In the genomic region with DNA sequence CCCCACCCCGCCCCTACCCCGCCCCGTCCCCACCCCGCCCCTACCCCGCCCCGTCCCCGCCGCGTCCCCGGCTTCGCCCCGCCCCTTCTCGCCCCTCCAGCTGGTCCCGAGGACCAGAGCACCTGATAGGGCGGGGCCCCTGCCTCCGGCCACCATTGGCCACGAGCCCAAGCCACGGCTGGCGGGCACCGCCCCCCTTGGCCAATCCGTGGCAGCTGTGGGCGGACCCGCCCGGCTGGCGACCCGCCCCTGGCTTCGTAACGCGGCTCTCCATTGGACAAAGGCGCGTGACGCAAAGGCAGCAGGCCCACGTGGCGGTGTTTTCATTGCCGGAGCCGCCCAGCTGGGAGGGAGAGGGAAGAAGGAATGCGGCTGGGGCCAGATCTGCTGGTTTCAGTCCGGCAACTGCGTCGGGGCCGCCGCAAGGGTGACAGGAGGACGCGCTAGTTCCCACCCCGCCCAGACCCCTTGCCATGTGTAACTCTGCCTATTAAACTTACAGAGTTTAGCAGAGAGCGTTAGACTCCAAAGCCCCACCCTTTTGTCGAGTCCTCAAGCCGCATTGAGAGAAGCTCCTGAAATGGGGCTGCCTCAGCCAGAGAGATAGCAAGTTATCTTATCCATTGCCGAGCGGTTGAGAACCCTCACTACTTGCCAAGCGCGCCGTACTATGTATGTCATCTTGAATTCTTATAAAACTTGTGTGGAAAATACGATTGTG, we compare ENCODE assay signal across 8 cellular contexts.
DNase-seq lines count a peak whose midpoint lies in the region; ATAC-seq and TF ChIP-seq lines count a peak whose summit lies in the region.

No MANE protein-coding gene starts in this region.

- POLR2A ChIA-PET in AG04449 (lab: Yijun Ruan, JAX), result interaction anchor here (0.5 to 1.5 kb wide), 5 partner anchors 15 to 289 kb away, joined by 3 to 4 read pairs (median 4); a partner anchor contains a TSS

- CTCF ChIA-PET in AG04449 (lab: Yijun Ruan, JAX), result interaction anchor here (0.7 to 16.1 kb wide), 15 partner anchors 9 to 495 kb away, joined by 3 to 177 read pairs (median 5); a partner anchor contains a TSS

- ATAC-seq in GM18907 (IDR thresholded peaks at IDR 0.05; ENCODE audit: unreplicated experiment) (peak; percentile 82), HG03139 (IDR thresholded peaks at IDR 0.05; ENCODE audit: unreplicated experiment) (peak; percentile 71)
- peak; percentile 87 for ATAC-seq in central memory CD8-positive, alpha-beta T cell (replicated peaks; ENCODE audit: extremely low read depth, poor library complexity, severe bottlenecking)

- peak overlapping the region; percentile 88 for H3K27ac Mint-ChIP-seq in central memory CD8-positive, alpha-beta T cell (ENCODE audit: low read depth)

- H3K4me3 Mint-ChIP-seq in central memory CD8-positive, alpha-beta T cell, result peak overlapping the region; percentile 84

- H3K9me3 Mint-ChIP-seq in central memory CD8-positive, alpha-beta T cell, result no peaks in the 10 kb centered on the region

- DNase-seq in AG04449 (ENCODE audit: low read depth, low spot score), result peak; percentile 85
- peak; percentile 99 for DNase-seq in NCI-H2227 (lab: John Stamatoyannopoulos, UW; ENCODE audit: unreplicated experiment)
- peak; percentile 95 to 99 (median 98) for DNase-seq in activated CD4-positive, CD25-positive, alpha-beta regulatory T cell (lab: John Stamatoyannopoulos, UW)
- DNase-seq in central memory CD8-positive, alpha-beta T cell (ENCODE audit: low spot score in 2 of 2), result peak; percentile 97 to 99
- DNase-seq in iris pigment epithelial cell (ENCODE audit: low read depth), result peak; percentile 99
- DNase-seq in stimulated activated CD4-positive, alpha-beta T cell treated with anti-CD3 and anti-CD28 coated beads, Interleukin-12 subunit alpha, Interleukin-12 subunit beta, amount 100 ng/mL, for 24 hours (ENCODE audit: low read depth in 2 of 2), result peak; percentile 94 to 96

- no peaks in the 10 kb centered on the region for H3K27me3 Mint-ChIP-seq in central memory CD8-positive, alpha-beta T cell

- peaks cover 4% of the 10 kb centered on the region for H3K36me3 Mint-ChIP-seq in central memory CD8-positive, alpha-beta T cell (ENCODE audit: insufficient read depth)

- peak overlapping the region; percentile 94 for H3K4me3 ChIP-seq in AG04449 (ENCODE audit: low read depth, low read length)

- H3K4me1 Mint-ChIP-seq in central memory CD8-positive, alpha-beta T cell, result peaks cover 58% of the 10 kb centered on the region

- no peak for TF ChIP-seq CTCF in AG04449 (IDR thresholded peaks at IDR 0.05; ENCODE audit: insufficient read depth, low read length, missing control alignments)

Comparison
In these comparisons a context has a peak if more than half of its experiments do, and no peak if none do; other contexts are left out.
1. Peak in every context shown above with its lines: DNase-seq, ATAC-seq and H3K4me3 ChIP-seq.